In the genomic region with DNA sequence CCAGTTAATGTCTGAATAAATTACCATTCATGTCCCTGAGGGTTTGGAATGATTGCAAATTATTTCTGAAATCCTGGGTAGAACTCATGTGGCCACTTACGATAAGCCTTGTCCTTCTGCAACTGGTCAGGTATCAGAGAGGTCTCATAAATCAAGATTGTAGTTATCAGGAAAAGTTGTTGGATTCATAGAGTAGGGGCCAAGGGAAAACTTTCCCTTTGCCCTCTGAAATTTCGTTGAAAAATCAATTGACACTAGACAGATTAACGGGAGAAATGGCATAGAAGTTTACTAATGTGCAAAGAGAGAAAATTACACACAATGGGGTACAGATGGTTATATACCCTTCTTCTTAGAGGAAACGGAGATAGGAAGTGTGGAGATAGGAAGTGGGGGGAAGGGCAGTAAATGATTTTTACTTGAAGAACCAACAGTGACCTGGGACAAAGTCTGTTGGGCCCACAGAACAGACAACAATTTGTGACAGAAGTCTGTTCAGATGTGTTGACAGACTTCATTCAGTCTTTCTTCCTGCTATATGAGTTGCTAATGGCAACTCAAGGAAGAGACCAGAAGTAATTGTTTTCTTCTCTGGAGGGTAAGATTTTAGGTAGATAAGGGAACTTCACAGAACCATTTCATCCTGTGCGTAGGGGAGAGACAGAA, we compare ENCODE assay signal across 13 cellular contexts.
DNase-seq lines count a peak whose midpoint lies in the region; ATAC-seq and TF ChIP-seq lines count a peak whose summit lies in the region.
"Had no signal": no experiment of that assay in that cellular context is flagged by ENCODE, and none has a peak within 500 bp of the region (broad histone marks: within the 10 kb centered on the region; RNA-seq: fewer than 3 reads in every experiment).

No MANE protein-coding gene starts in this region.

- H3K4me3 Mint-ChIP-seq in CD4-positive, alpha-beta memory T cell, result peak overlapping the region in 4 of 8 donors; percentile 0 to 71 (median 26)
- H3K4me3 Mint-ChIP-seq in natural killer cell, result no peak overlapping the region
- no peak overlapping the region for H3K4me3 Mint-ChIP-seq in activated naive CD4-positive, alpha-beta T cell treated with anti-CD3 and anti-CD28 coated beads for 36 hours

- ATAC-seq in natural killer cell (no peak), GM21381 (IDR thresholded peaks at IDR 0.05; ENCODE audit: unreplicated experiment) (no peak)

- H2AFZ ChIP-seq in OCI-LY7 (ENCODE audit: low read length), result peak overlapping the region; percentile 60

- no peaks in the 10 kb centered on the region for H3K79me2 ChIP-seq in OCI-LY7 (ENCODE audit: insufficient read depth, low read depth, low read length)

- H3K4me1 ChIP-seq in CD4-positive, alpha-beta memory T cell (ENCODE audit: insufficient read depth, low read length), result peaks cover 19% of the 10 kb centered on the region
- H3K4me1 ChIP-seq in OCI-LY7 (ENCODE audit: insufficient read depth, low read length, poor library complexity, severe bottlenecking) (peaks cover 15% of the 10 kb centered on the region), esophagus squamous epithelium (peaks cover 5 to 41% (median 12%) of the 10 kb centered on the region in 3 donors), neutrophil (ENCODE audit: control insufficient read depth in 1 of 2, insufficient read depth in 1 of 2, low read depth in 1 of 2, low read length in 1 of 2) (peaks cover 19 to 44% of the 10 kb centered on the region in 2 experiments)

- H3K27ac Mint-ChIP-seq in CD4-positive, alpha-beta memory T cell, result peak overlapping the region in 4 of 7 donors; percentile 16 to 71 (median 30)
- H3K27ac Mint-ChIP-seq in natural killer cell, result no peak overlapping the region
- no peak overlapping the region for H3K27ac Mint-ChIP-seq in activated naive CD4-positive, alpha-beta T cell treated with anti-CD3 and anti-CD28 coated beads for 36 hours

- H3K27me3 Mint-ChIP-seq in CD4-positive, alpha-beta memory T cell, result no peaks in the 10 kb centered on the region
- peaks cover 14 to 36% of the 10 kb centered on the region in 2 donors for H3K27me3 Mint-ChIP-seq in natural killer cell (ENCODE audit: low read depth in 2 of 2)
- H3K27me3 Mint-ChIP-seq in activated naive CD4-positive, alpha-beta T cell treated with anti-CD3 and anti-CD28 coated beads for 36 hours (ENCODE audit: low read depth), result no peaks in the 10 kb centered on the region

- H3K36me3 ChIP-seq in CD4-positive, alpha-beta memory T cell (ENCODE audit: insufficient read depth, low read length), result no peaks in the 10 kb centered on the region
- H3K36me3 ChIP-seq in OCI-LY7 (ENCODE audit: insufficient read depth, low read length) (no peaks in the 10 kb centered on the region), esophagus squamous epithelium (no peaks in the 10 kb centered on the region), neutrophil (no peaks in the 10 kb centered on the region)
- H3K36me3 ChIP-seq: BLaER1 treated with 17β-estradiol and CSF1 and Interleukin-3, amounts not matched to agents 10 nM and 100 nM; WERI-Rb-1 had no signal

- H3K9me2 ChIP-seq in OCI-LY7 (ENCODE audit: insufficient read depth, low read length), result no peaks in the 10 kb centered on the region

- TF ChIP-seq POLR2A in esophagus squamous epithelium (IDR thresholded peaks at IDR 0.05), result no peak

- no peaks in the 10 kb centered on the region for H3K9me3 ChIP-seq in CD4-positive, alpha-beta memory T cell (ENCODE audit: control insufficient read depth in 1 of 2, low read length in 2 of 2)
- no peaks in the 10 kb centered on the region for H3K9me3 ChIP-seq in OCI-LY7 (ENCODE audit: low read length)
- no peaks in the 10 kb centered on the region for H3K9me3 ChIP-seq in esophagus squamous epithelium
- H3K9me3 ChIP-seq in neutrophil, result no peaks in the 10 kb centered on the region
- H3K9me3 ChIP-seq: BLaER1 treated with 17β-estradiol and CSF1 and Interleukin-3, amounts not matched to agents 10 nM and 100 nM had no signal

- POLR2A ChIA-PET in CD4-positive, alpha-beta memory T cell (lab: Charles Lee; ENCODE audit: partially characterized antibody), result interaction anchor here (1.1 to 2.1 kb wide), 3 partner anchors 19 to 80 kb away, joined by 4 to 7 read pairs (median 6); no protein-coding TSS in a partner anchor
- POLR2A ChIA-PET in OCI-LY7 (lab: Charles Lee), result interaction anchor here (0.8 to 1.0 kb wide), 2 partner anchors 15 to 34 kb away, joined by 3 read pairs; no protein-coding TSS in a partner anchor

- H3K4me1 Mint-ChIP-seq in CD4-positive, alpha-beta memory T cell, result peaks cover 11 to 19% (median 18%) of the 10 kb centered on the region in 4 donors
- no peaks in the 10 kb centered on the region for H3K4me1 Mint-ChIP-seq in natural killer cell
- peaks cover 17% of the 10 kb centered on the region for H3K4me1 Mint-ChIP-seq in activated naive CD4-positive, alpha-beta T cell treated with anti-CD3 and anti-CD28 coated beads for 36 hours (ENCODE audit: low read depth)

- WGBS in esophagus squamous epithelium, 2 donors, result 54 to 67% methylated on average over 5 of the region's 5 CpGs

- intact Hi-C loops in CD4-positive, alpha-beta memory T cell (cut with micrococcal nuclease), result loop anchor here (2.0 kb wide), 1 partner anchor 19 kb away; no protein-coding TSS in a partner anchor
- intact Hi-C loops in OCI-LY7 (cut with micrococcal nuclease; ENCODE audit: unreplicated experiment), result no loop called here
- intact Hi-C loops in esophagus squamous epithelium (cut with DNase I), result no loop called here
- intact Hi-C loops in natural killer cell (cut with micrococcal nuclease), result loop anchor here (10.0 kb wide), 1 partner anchor 55 kb away; no protein-coding TSS in a partner anchor
- intact Hi-C loops in activated naive CD4-positive, alpha-beta T cell treated with anti-CD3 and anti-CD28 coated beads for 36 hours (cut with micrococcal nuclease), result no loop called here

- H3K4me3 ChIP-seq in CD4-positive, alpha-beta memory T cell (ENCODE audit: low read length in 2 of 2), result no peak overlapping the region
- H3K4me3 ChIP-seq in OCI-LY7 (ENCODE audit: low read depth, low read length, poor library complexity, severe bottlenecking) (no peak overlapping the region), esophagus squamous epithelium (no peak overlapping the region), neutrophil (ENCODE audit: low read depth in 1 of 2, low read length in 1 of 2) (peak overlapping the region in 1 of 2 experiments; percentile 7)
- H3K4me3 ChIP-seq: BLaER1 treated with 17β-estradiol and CSF1 and Interleukin-3, amounts not matched to agents 10 nM and 100 nM had no signal

- no peaks in the 10 kb centered on the region for H3K9me3 Mint-ChIP-seq in CD4-positive, alpha-beta memory T cell
- no peaks in the 10 kb centered on the region for H3K9me3 Mint-ChIP-seq in natural killer cell
- H3K9me3 Mint-ChIP-seq in activated naive CD4-positive, alpha-beta T cell treated with anti-CD3 and anti-CD28 coated beads for 36 hours, result no peaks in the 10 kb centered on the region

- peaks cover 0 to 3% of the 10 kb centered on the region in 2 donors for H3K36me3 Mint-ChIP-seq in CD4-positive, alpha-beta memory T cell
- no peaks in the 10 kb centered on the region for H3K36me3 Mint-ChIP-seq in natural killer cell
- H3K36me3 Mint-ChIP-seq in activated naive CD4-positive, alpha-beta T cell treated with anti-CD3 and anti-CD28 coated beads for 36 hours (ENCODE audit: low read depth), result no peaks in the 10 kb centered on the region

- BruUV-seq in OCI-LY7 (replicated peaks; lab: Mats Ljungman, UMichigan), result no TSS peak

- H3K4me2 ChIP-seq in OCI-LY7 (ENCODE audit: low read length), result peak overlapping the region; percentile 15; the same call in 1 of the 2 replicates

- H4K20me1 ChIP-seq in OCI-LY7 (ENCODE audit: insufficient read depth, low read length), result no peaks in the 10 kb centered on the region
- H4K20me1 ChIP-seq: BLaER1 treated with 17β-estradiol and CSF1 and Interleukin-3, amounts not matched to agents 10 nM and 100 nM had no signal

- H3K27me3 ChIP-seq in CD4-positive, alpha-beta memory T cell (ENCODE audit: insufficient read depth, low read length), result no peaks in the 10 kb centered on the region
- H3K27me3 ChIP-seq in esophagus squamous epithelium (no peaks in the 10 kb centered on the region), neutrophil (peaks cover 7% of the 10 kb centered on the region)
- H3K27me3 ChIP-seq: BLaER1 treated with 17β-estradiol and CSF1 and Interleukin-3, amounts not matched to agents 10 nM and 100 nM had no signal

- DNase-seq in CD4-positive, alpha-beta memory T cell, result peak in 3 of 5 donors; percentile 16 to 39 (median 20)
- DNase-seq in OCI-LY7 (ENCODE audit: low spot score), result no peak
- no peak for DNase-seq in esophagus squamous epithelium (lab: John Stamatoyannopoulos, UW)
- no peak for DNase-seq in natural killer cell
- no peak for DNase-seq in activated gamma-delta T cell treated with Interleukin-2 at 50 U/mL for 16 hours
- no peak for DNase-seq in activated naive CD4-positive, alpha-beta T cell treated with anti-CD3 and anti-CD28 coated beads for 36 hours
- DNase-seq: GDM1, NCI-H1694 treated with DMSO at 0.1 percent for 48 hours, SHP77 treated with DMSO at 0.1 percent for 48 hours, WERI-Rb-1 had no signal

- H3K27ac ChIP-seq in CD4-positive, alpha-beta memory T cell (ENCODE audit: low read depth, low read length), result no peak overlapping the region
- H3K27ac ChIP-seq in OCI-LY7 (ENCODE audit: low read depth, low read length, poor library complexity, severe bottlenecking) (no peak overlapping the region), esophagus squamous epithelium (peak overlapping the region; percentile 30 to 62 (median 54)), neutrophil (peak overlapping the region; percentile 7)
- H3K27ac ChIP-seq: BLaER1 treated with 17β-estradiol and CSF1 and Interleukin-3, amounts not matched to agents 10 nM and 100 nM; WERI-Rb-1 had no signal

- CTCF ChIA-PET in CD4-positive, alpha-beta memory T cell (lab: Charles Lee; ENCODE audit: partially characterized antibody), result no interaction called here
- CTCF ChIA-PET in OCI-LY7 (lab: Charles Lee; ENCODE audit: unreplicated experiment), result no interaction called here
- CTCF ChIA-PET in activated naive CD4-positive, alpha-beta T cell treated with anti-CD3 and anti-CD28 coated beads for 36 hours (lab: Charles Lee), result no interaction called here

- TF ChIP-seq CTCF in OCI-LY7 (conservative IDR thresholded peaks at IDR 0.05; ENCODE audit: low read length) (no peak), esophagus squamous epithelium (IDR thresholded peaks at IDR 0.05) (no peak), neutrophil (IDR thresholded peaks at IDR 0.05) (no peak), natural killer cell (IDR thresholded peaks at IDR 0.05) (no peak)

Comparison
In these comparisons a context has a peak if more than half of its experiments do, and no peak if none do; other contexts are left out.
1. DNase-seq: peak in CD4-positive, alpha-beta memory T cell (3 of 5); none in OCI-LY7 (single experiment), esophagus squamous epithelium (single experiment), natural killer cell (single experiment), activated gamma-delta T cell treated with Interleukin-2 at 50 U/mL for 16 hours (single experiment) and activated naive CD4-positive, alpha-beta T cell treated with anti-CD3 and anti-CD28 coated beads for 36 hours (single experiment).
2. H3K27ac ChIP-seq: peak in esophagus squamous epithelium (4 of 4) and neutrophil (single experiment); none in CD4-positive, alpha-beta memory T cell (single experiment) and OCI-LY7 (single experiment).
3. H3K27ac Mint-ChIP-seq: peak in CD4-positive, alpha-beta memory T cell (4 of 7); none in natural killer cell (0 of 2) and activated naive CD4-positive, alpha-beta T cell treated with anti-CD3 and anti-CD28 coated beads for 36 hours (single experiment).
4. intact Hi-C loops: an anchor here in CD4-positive, alpha-beta memory T cell (2.0 kb wide) and natural killer cell (10.0 kb wide); none called in OCI-LY7, esophagus squamous epithelium and activated naive CD4-positive, alpha-beta T cell treated with anti-CD3 and anti-CD28 coated beads for 36 hours.